In the genomic region with DNA sequence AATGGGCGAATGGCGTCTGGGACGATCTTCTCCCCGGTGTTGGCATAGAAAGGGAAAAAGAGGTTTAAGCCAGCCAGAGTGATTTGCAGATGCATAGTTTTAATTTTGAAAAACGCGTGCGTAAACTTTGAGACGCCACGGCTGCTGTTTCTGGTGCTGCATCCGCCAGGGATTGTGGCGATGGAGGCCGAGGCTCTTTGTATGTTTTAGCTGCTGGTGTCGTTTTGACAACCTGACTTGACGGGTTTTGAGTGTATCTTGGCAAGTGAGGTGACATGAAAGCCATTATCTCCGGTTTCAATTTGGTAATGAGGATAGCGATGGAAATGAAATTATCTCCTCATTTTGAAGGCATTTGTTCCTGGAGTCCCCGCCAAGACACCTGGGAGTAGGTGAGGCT, we compare ENCODE assay signal across 9 cellular contexts. TPM values are rescaled to one million over a fixed set of nuclear protein-coding genes. Genes with fewer than 3 reads are reported as not detected.
A peak's percentile ranks its signal among the peaks of the same experiment; 100 is the strongest.
DNase-seq lines count a peak whose midpoint lies in the region; ATAC-seq and TF ChIP-seq lines count a peak whose summit lies in the region.
"Had no signal": no experiment of that assay in that cellular context is flagged by ENCODE, and none has a peak within 500 bp of the region (broad histone marks: within the 10 kb centered on the region; RNA-seq: fewer than 3 reads in every experiment).

No MANE protein-coding gene starts in this region.

- intact Hi-C loops in right cardiac atrium (cut with DNase I) (no loop called here), Right ventricle myocardium inferior (cut with DNase I) (loop anchor here (10.0 kb wide), 1 partner anchor 274 kb away; no protein-coding TSS in a partner anchor), uterus (cut with DNase I; ENCODE audit: low total_unique reads) (no loop called here)

- H3K9me3 ChIP-seq in right cardiac atrium (ENCODE audit: control insufficient read depth, low read length) = no peaks in the 10 kb centered on the region
- H3K9me3 ChIP-seq in uterus = no peaks in the 10 kb centered on the region

- DNase-seq in right cardiac atrium (no peak), Right ventricle myocardium inferior (ENCODE audit: missing footprints) (no peak), coronary artery (ENCODE audit: low spot score) (no peak), uterus (no peak), SW 1271 (lab: John Stamatoyannopoulos, UW) (no peak), NCI-H2171 treated with DMSO at 0.1 percent for 48 hours (lab: John Stamatoyannopoulos, UW) (no peak)
- DNase-seq: NCI-H345 had no signal

- peaks cover 90% of the 10 kb centered on the region for H3K27me3 Mint-ChIP-seq in nephron (ENCODE audit: low read depth)

- H3K27ac ChIP-seq in right cardiac atrium (ENCODE audit: low read length) (no peak overlapping the region), coronary artery (no peak overlapping the region), uterus (no peak overlapping the region)

- H3K4me3 Mint-ChIP-seq in nephron = peak overlapping the region; percentile 81 to 86 (median 81)

- no peak for TF ChIP-seq POLR2A in uterus (IDR thresholded peaks at IDR 0.05)

- H3K27me3 ChIP-seq in right cardiac atrium (ENCODE audit: control insufficient read depth, insufficient read depth) = no peaks in the 10 kb centered on the region
- H3K27me3 ChIP-seq in uterus = no peaks in the 10 kb centered on the region

- no peaks in the 10 kb centered on the region for H3K36me3 ChIP-seq in uterus

- H3K4me1 ChIP-seq in right cardiac atrium (ENCODE audit: control insufficient read depth, insufficient read depth, low read length) (peaks cover 4% of the 10 kb centered on the region), uterus (peaks cover 0 to 7% of the 10 kb centered on the region in 2 donors)

- H3K36me3 Mint-ChIP-seq in nephron (ENCODE audit: low read depth) = no peaks in the 10 kb centered on the region

- H3K9me3 Mint-ChIP-seq in nephron = no peaks in the 10 kb centered on the region

- ATAC-seq in right cardiac atrium = no peak
- ATAC-seq in Right ventricle myocardium inferior = no peak
- no peak for ATAC-seq in HG03135 (IDR thresholded peaks at IDR 0.05; ENCODE audit: unreplicated experiment)

- TF ChIP-seq CTCF in coronary artery (IDR thresholded peaks at IDR 0.05) (no peak), nephron (IDR thresholded peaks at IDR 0.05; ENCODE audit: unreplicated experiment in 3 of 3) (no peak), uterus (IDR thresholded peaks at IDR 0.05) (no peak)

- peaks cover 30% of the 10 kb centered on the region for H3K4me1 Mint-ChIP-seq in nephron

- WGBS in right cardiac atrium = 24% methylated on average over 17 of the region's 17 CpGs

- peak overlapping the region; percentile 29 for H3K4me3 ChIP-seq in right cardiac atrium (ENCODE audit: low read length)
- H3K4me3 ChIP-seq in coronary artery = peak overlapping the region; percentile 66
- H3K4me3 ChIP-seq in uterus = peak overlapping the region; percentile 38 to 41

- H3K27ac Mint-ChIP-seq in nephron = no peak overlapping the region

RNA-seq across cellular contexts. Expression of gene PTGDR, which starts 1.6 kb away (rescaled TPM):
- total RNA-seq in right cardiac atrium (under 1 TPM; 0.29 to 0.43 (median 0.42) TPM), Right ventricle myocardium inferior (0.89 TPM), uterus (1 to 10 TPM in 2 of 4 donors, under 1 TPM in 2; 0.26 to 2.9 (median 0.87) TPM)
- 0.32 TPM for polyA plus RNA-seq in right cardiac atrium

RNA-seq across cellular contexts. Expression of gene PTGER2, which starts 45.0 kb away (rescaled TPM):
- 1 to 10 TPM in 2 of 4 donors, under 1 TPM in 2; 0.34 to 1.6 (median 1.1) TPM for total RNA-seq in right cardiac atrium
- 0.32 TPM for polyA plus RNA-seq in right cardiac atrium
- total RNA-seq in Right ventricle myocardium inferior = 0.76 TPM
- 1 to 10 TPM; 1.5 to 7.1 (median 4.7) TPM for total RNA-seq in uterus
